In genomic region chr1:55038552-55038838, GRCh38 we compare ENCODE assay signal across 22 cellular contexts. TPM values are rescaled to one million over a fixed set of nuclear protein-coding genes. Genes with fewer than 3 reads are reported as not detected.
"Had no signal": no experiment of that assay in that cellular context is flagged by ENCODE, and none has a peak within 500 bp of the region (broad histone marks: within the 10 kb centered on the region; RNA-seq: fewer than 3 reads in every experiment).

No MANE protein-coding gene starts in this region.

- H3K9me3 Mint-ChIP-seq: activated CD4-positive, alpha-beta memory T cell treated with anti-CD3 and anti-CD28 coated beads for 36 hours; activated T-helper 1 cell treated with anti-CD3 and anti-CD28 coated beads, Interleukin-12 subunit alpha, Interleukin-12 subunit beta, Interleukin-2, Interleukin-4 antibody, amounts not matched to agents 30 ng/mL and 10 ng/mL and 1 ng/mL, durations not matched to agents 14 hours and 24 hours and 36 hours; immature natural killer cell had no signal

- H3K4me1 Mint-ChIP-seq: immature natural killer cell had no signal

- DNase-seq: activated CD4-positive, alpha-beta memory T cell treated with anti-CD3 and anti-CD28 coated beads for 36 hours; activated gamma-delta T cell treated with Interleukin-2 at 50 U/mL for 16 hours; activated T-cell treated with anti-CD3 and anti-CD28 coated beads for 4 hours; effector CD4-positive, alpha-beta T cell; heart left ventricle; immature natural killer cell; mesenchymal stem cell; naive B cell; stimulated activated naive B cell treated with anti-CD40 and anti-IgM and Interleukin-4, amounts not matched to agents 10 μg/mL and 1 μg/mL and 100 μg/mL, for 72 hours; T-helper 2 cell; thyroid gland had no signal

- H3K27ac Mint-ChIP-seq: activated CD4-positive, alpha-beta memory T cell treated with anti-CD3 and anti-CD28 coated beads for 36 hours; activated naive CD8-positive, alpha-beta T cell; activated T-helper 1 cell treated with anti-CD3 and anti-CD28 coated beads, Interleukin-12 subunit alpha, Interleukin-12 subunit beta, Interleukin-2, Interleukin-4 antibody, amounts not matched to agents 30 ng/mL and 10 ng/mL and 1 ng/mL, durations not matched to agents 14 hours and 24 hours and 36 hours; immature natural killer cell; stimulated activated naive B cell treated with anti-CD40 and anti-IgM and Interleukin-4, amounts not matched to agents 10 μg/mL and 1 μg/mL and 100 μg/mL, for 72 hours had no signal

- H3K4me3 Mint-ChIP-seq: activated CD4-positive, alpha-beta memory T cell treated with anti-CD3 and anti-CD28 coated beads for 36 hours; activated naive CD8-positive, alpha-beta T cell; activated T-helper 1 cell treated with anti-CD3 and anti-CD28 coated beads, Interleukin-12 subunit alpha, Interleukin-12 subunit beta, Interleukin-2, Interleukin-4 antibody, amounts not matched to agents 30 ng/mL and 10 ng/mL and 1 ng/mL, durations not matched to agents 14 hours and 24 hours and 36 hours; immature natural killer cell; naive B cell had no signal

- H3K36me3 Mint-ChIP-seq: activated CD4-positive, alpha-beta memory T cell treated with anti-CD3 and anti-CD28 coated beads for 36 hours; activated naive CD8-positive, alpha-beta T cell; immature natural killer cell; stimulated activated naive B cell treated with anti-CD40 and anti-IgM and Interleukin-4, amounts not matched to agents 10 μg/mL and 1 μg/mL and 100 μg/mL, for 72 hours had no signal

- H3K27ac ChIP-seq: gastroesophageal sphincter, heart left ventricle, pancreas, thyroid gland, VCaP had no signal

- ATAC-seq: gastroesophageal sphincter had no signal

RNA-seq across cellular contexts. Expression of gene PCSK9, which starts 0.9 kb away (rescaled TPM):
- total RNA-seq: activated CD4-positive, alpha-beta memory T cell treated with anti-CD3 and anti-CD28 coated beads for 36 hours; activated T-helper 1 cell treated with anti-CD3 and anti-CD28 coated beads, Interleukin-12 subunit alpha, Interleukin-12 subunit beta, Interleukin-2, Interleukin-4 antibody, amounts not matched to agents 30 ng/mL and 10 ng/mL and 1 ng/mL, durations not matched to agents 14 hours and 24 hours and 36 hours; thyroid gland had no signal

RNA-seq across cellular contexts. Expression of gene BSND, which starts 39.8 kb away (rescaled TPM):
- total RNA-seq: activated CD4-positive, alpha-beta memory T cell treated with anti-CD3 and anti-CD28 coated beads for 36 hours; activated T-helper 1 cell treated with anti-CD3 and anti-CD28 coated beads, Interleukin-12 subunit alpha, Interleukin-12 subunit beta, Interleukin-2, Interleukin-4 antibody, amounts not matched to agents 30 ng/mL and 10 ng/mL and 1 ng/mL, durations not matched to agents 14 hours and 24 hours and 36 hours; bronchial epithelial cell; esophagus mucosa; gastroesophageal sphincter; heart left ventricle; lower leg skin; mucosa of descending colon; pancreas; pulmonary artery endothelial cell; thyroid gland; urinary bladder had no signal

RNA-seq across cellular contexts. Expression of gene TMEM61, which starts 58.1 kb away (rescaled TPM):
- total RNA-seq: activated CD4-positive, alpha-beta memory T cell treated with anti-CD3 and anti-CD28 coated beads for 36 hours; activated T-helper 1 cell treated with anti-CD3 and anti-CD28 coated beads, Interleukin-12 subunit alpha, Interleukin-12 subunit beta, Interleukin-2, Interleukin-4 antibody, amounts not matched to agents 30 ng/mL and 10 ng/mL and 1 ng/mL, durations not matched to agents 14 hours and 24 hours and 36 hours; pulmonary artery endothelial cell; urinary bladder had no signal
